In the genomic region with DNA sequence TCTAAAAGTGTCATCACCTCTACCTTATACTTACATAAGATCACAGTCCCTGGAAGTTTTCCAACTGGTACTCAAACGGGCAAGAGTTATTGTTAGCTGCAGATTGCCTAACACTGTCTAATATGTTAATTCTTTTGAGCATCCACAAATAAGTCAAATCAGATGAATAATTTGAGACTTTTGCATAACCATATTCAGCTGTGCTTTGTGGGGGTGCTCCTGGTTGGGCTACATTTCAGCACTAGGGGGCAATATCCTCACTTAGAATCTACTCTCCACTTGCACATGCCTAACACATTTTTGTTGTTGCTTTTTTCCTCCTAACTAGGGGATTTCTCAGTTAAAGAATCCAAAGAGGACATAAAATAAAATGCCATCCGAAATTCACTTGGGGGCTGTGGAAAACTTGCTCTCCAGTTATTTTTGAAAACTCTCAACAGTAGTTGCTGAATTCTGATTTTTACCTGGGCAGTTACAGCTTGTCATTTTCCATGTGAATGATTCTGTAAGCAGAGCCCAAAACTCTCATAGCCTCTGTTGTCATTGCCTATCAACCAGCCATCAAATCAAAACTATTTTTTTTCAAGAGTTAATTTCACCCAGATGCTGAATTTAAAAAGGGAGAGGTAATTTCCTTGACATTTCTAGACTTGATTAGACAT, we compare ENCODE assay signal across 9 cellular contexts.
DNase-seq lines count a peak whose midpoint lies in the region; ATAC-seq and TF ChIP-seq lines count a peak whose summit lies in the region.
"Had no signal": no experiment of that assay in that cellular context is flagged by ENCODE, and none has a peak within 500 bp of the region (broad histone marks: within the 10 kb centered on the region; RNA-seq: fewer than 3 reads in every experiment).

No MANE protein-coding gene starts in this region.

- H3K36me3 ChIP-seq in MM.1S (replicated peaks; ENCODE audit: insufficient read depth, low read length), result no peaks in the 10 kb centered on the region
- H3K36me3 ChIP-seq: SJSA1 had no signal

- H3K9me3 Mint-ChIP-seq in T-helper 2 cell treated with Interferon-gamma antibody and Interleukin-4, amounts not matched to agents 5 μg/mL and 100 μg/mL, for 36 hours, result no peaks in the 10 kb centered on the region
- H3K9me3 Mint-ChIP-seq in endothelial cell (ENCODE audit: unreplicated experiment) (no peaks in the 10 kb centered on the region), natural killer cell (no peaks in the 10 kb centered on the region)

- no peaks in the 10 kb centered on the region for H3K9me3 ChIP-seq in MM.1S (replicated peaks; ENCODE audit: insufficient read depth, low read length)
- H3K9me3 ChIP-seq: SJSA1 had no signal

- H3K79me2 ChIP-seq in MM.1S (ENCODE audit: low read length), result no peaks in the 10 kb centered on the region

- CTCF ChIA-PET in HEK293T (lab: Yijun Ruan, JAX), result interaction anchor here (0.7 to 2.2 kb wide), 9 partner anchors 9 to 476 kb away, joined by 3 to 8 read pairs (median 5); no protein-coding TSS in a partner anchor

- no peak overlapping the region for H3K4me3 Mint-ChIP-seq in T-helper 2 cell treated with Interferon-gamma antibody and Interleukin-4, amounts not matched to agents 5 μg/mL and 100 μg/mL, for 36 hours
- H3K4me3 Mint-ChIP-seq in endothelial cell (ENCODE audit: unreplicated experiment) (no peak overlapping the region), natural killer cell (no peak overlapping the region)

- H3F3A ChIP-seq in MM.1S (ENCODE audit: insufficient read depth, low read length), result no peaks in the 10 kb centered on the region

- H3K4me2 ChIP-seq in MM.1S (ENCODE audit: low read depth, low read length), result no peak overlapping the region

- ATAC-seq in natural killer cell (peak; percentile 74 to 79 (median 74)), omental fat pad (ENCODE audit: low FRiP score) (no peak)

- DNase-seq in AG09309 (ENCODE audit: low read depth) (peak; percentile 17), GM12864 (ENCODE audit: low read depth) (peak; percentile 12), HEK293T (ENCODE audit: extremely low spot score) (peak; percentile 57), MM.1S (peak; percentile 57), endothelial cell (ENCODE audit: low spot score) (peak; percentile 30), natural killer cell (no peak), omental fat pad (ENCODE audit: low spot score) (no peak)
- DNase-seq in T-helper 2 cell treated with Interferon-gamma antibody and Interleukin-4, amounts not matched to agents 5 μg/mL and 100 μg/mL, for 36 hours (ENCODE audit: low spot score), result peak; percentile 4

- H3K27ac Mint-ChIP-seq in T-helper 2 cell treated with Interferon-gamma antibody and Interleukin-4, amounts not matched to agents 5 μg/mL and 100 μg/mL, for 36 hours, result no peak overlapping the region
- H3K27ac Mint-ChIP-seq in endothelial cell (ENCODE audit: unreplicated experiment) (no peak overlapping the region), natural killer cell (no peak overlapping the region)

- POLR2A ChIA-PET in HEK293T (lab: Yijun Ruan, JAX), result no interaction called here

- H3K27me3 Mint-ChIP-seq in T-helper 2 cell treated with Interferon-gamma antibody and Interleukin-4, amounts not matched to agents 5 μg/mL and 100 μg/mL, for 36 hours (ENCODE audit: low read depth), result peaks cover 22% of the 10 kb centered on the region
- no peaks in the 10 kb centered on the region for H3K27me3 Mint-ChIP-seq in endothelial cell (ENCODE audit: unreplicated experiment)
- peaks cover 9 to 10% of the 10 kb centered on the region in 2 donors for H3K27me3 Mint-ChIP-seq in natural killer cell (ENCODE audit: low read depth in 2 of 2)

- H3K9me2 ChIP-seq in MM.1S (replicated peaks; ENCODE audit: insufficient read depth, low read length), result no peaks in the 10 kb centered on the region

- no peak overlapping the region for H3K9ac ChIP-seq in MM.1S (ENCODE audit: low read length)

- no peaks in the 10 kb centered on the region for H3K4me1 Mint-ChIP-seq in T-helper 2 cell treated with Interferon-gamma antibody and Interleukin-4, amounts not matched to agents 5 μg/mL and 100 μg/mL, for 36 hours (ENCODE audit: low read depth)
- no peaks in the 10 kb centered on the region for H3K4me1 Mint-ChIP-seq in endothelial cell (ENCODE audit: unreplicated experiment)
- no peaks in the 10 kb centered on the region for H3K4me1 Mint-ChIP-seq in natural killer cell

- H2AFZ ChIP-seq in MM.1S (ENCODE audit: low read length), result no peak overlapping the region

- H3K4me3 ChIP-seq in AG09309 (ENCODE audit: control insufficient read depth, low read depth, low read length), result no peak overlapping the region
- H3K4me3 ChIP-seq in GM12864 (ENCODE audit: low read depth, low read length), result no peak overlapping the region
- H3K4me3 ChIP-seq in MM.1S (ENCODE audit: low read length), result no peak overlapping the region
- H3K4me3 ChIP-seq: SJSA1 had no signal

- intact Hi-C loops in natural killer cell (cut with micrococcal nuclease), result loop anchor here (1.0 to 5.0 kb wide), 2 partner anchors 148 to 489 kb away; no protein-coding TSS in a partner anchor

- H3K27me3 ChIP-seq in MM.1S (replicated peaks; ENCODE audit: insufficient read depth, low read length), result no peaks in the 10 kb centered on the region

- H4K20me1 ChIP-seq in MM.1S (ENCODE audit: insufficient read depth, low read length), result no peaks in the 10 kb centered on the region

- TF ChIP-seq CTCF in AG09309 (IDR thresholded peaks at IDR 0.05; ENCODE audit: control insufficient read depth, insufficient read depth, low read depth, low read length, missing control alignments) (peak; percentile 83), GM12864 (IDR thresholded peaks at IDR 0.05; ENCODE audit: low read depth, low read length, missing control alignments) (peak; percentile 75), MM.1S (IDR thresholded peaks at IDR 0.05; ENCODE audit: low read length) (peak; percentile 82), endothelial cell (IDR thresholded peaks at IDR 0.05; ENCODE audit: unreplicated experiment) (peak; percentile 73), natural killer cell (IDR thresholded peaks at IDR 0.05) (peak; percentile 65), omental fat pad (IDR thresholded peaks at IDR 0.05) (no peak)

- H3K27ac ChIP-seq in MM.1S (ENCODE audit: low read length), result no peak overlapping the region
- H3K27ac ChIP-seq: SJSA1 had no signal

- H3K4me1 ChIP-seq in MM.1S (ENCODE audit: low read length), result no peaks in the 10 kb centered on the region
- H3K4me1 ChIP-seq: SJSA1 had no signal

- no peaks in the 10 kb centered on the region for H3K36me3 Mint-ChIP-seq in T-helper 2 cell treated with Interferon-gamma antibody and Interleukin-4, amounts not matched to agents 5 μg/mL and 100 μg/mL, for 36 hours (ENCODE audit: low read depth)
- H3K36me3 Mint-ChIP-seq in endothelial cell (ENCODE audit: low read depth, unreplicated experiment) (no peaks in the 10 kb centered on the region), natural killer cell (no peaks in the 10 kb centered on the region)

TF ChIP-seq in HEK293T, 16 proteins besides CTCF, POLR2A, EP300 and RAD21:
- TF ChIP-seq ARNT (IDR thresholded peaks at IDR 0.05) (no peak), ELF4 (IDR thresholded peaks at IDR 0.05) (no peak), SUZ12 (IDR thresholded peaks at IDR 0.05) (no peak), LEF1 (IDR thresholded peaks at IDR 0.05; ENCODE audit: borderline replicate concordance) (no peak), HDGF (IDR thresholded peaks at IDR 0.05; ENCODE audit: borderline replicate concordance) (no peak), FOXM1 (IDR thresholded peaks at IDR 0.05; ENCODE audit: borderline replicate concordance) (no peak), FOXK2 (IDR thresholded peaks at IDR 0.05) (no peak), NFRKB (IDR thresholded peaks at IDR 0.05) (no peak), L3MBTL2 (conservative IDR thresholded peaks at IDR 0.05) (no peak)
- TF ChIP-seq, protein P1, sequence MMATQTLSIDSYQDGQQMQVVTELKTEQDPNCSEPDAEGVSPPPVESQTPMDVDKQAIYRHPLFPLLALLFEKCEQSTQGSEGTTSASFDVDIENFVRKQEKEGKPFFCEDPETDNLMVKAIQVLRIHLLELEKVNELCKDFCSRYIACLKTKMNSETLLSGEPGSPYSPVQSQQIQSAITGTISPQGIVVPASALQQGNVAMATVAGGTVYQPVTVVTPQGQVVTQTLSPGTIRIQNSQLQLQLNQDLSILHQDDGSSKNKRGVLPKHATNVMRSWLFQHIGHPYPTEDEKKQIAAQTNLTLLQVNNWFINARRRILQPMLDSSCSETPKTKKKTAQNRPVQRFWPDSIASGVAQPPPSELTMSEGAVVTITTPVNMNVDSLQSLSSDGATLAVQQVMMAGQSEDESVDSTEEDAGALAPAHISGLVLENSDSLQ (IDR thresholded peaks at IDR 0.05), result no peak
TF ChIP-seq in HEK293T: peak in this region for 0.

Comparison
In these comparisons a context has a peak if more than half of its experiments do, and no peak if none do; other contexts are left out.
1. DNase-seq: peak in AG09309 (single experiment), GM12864 (single experiment), HEK293T (single experiment), MM.1S (single experiment), T-helper 2 cell treated with Interferon-gamma antibody and Interleukin-4, amounts not matched to agents 5 μg/mL and 100 μg/mL, for 36 hours (single experiment) and endothelial cell (single experiment); none in natural killer cell (single experiment) and omental fat pad (single experiment).
2. CTCF ChIP-seq: peak in AG09309 (single experiment), GM12864 (single experiment), MM.1S (single experiment), endothelial cell (single experiment) and natural killer cell (single experiment); none in omental fat pad (0 of 3).